27 cellular contexts compared by ENCODE assay signal in the genomic region with DNA sequence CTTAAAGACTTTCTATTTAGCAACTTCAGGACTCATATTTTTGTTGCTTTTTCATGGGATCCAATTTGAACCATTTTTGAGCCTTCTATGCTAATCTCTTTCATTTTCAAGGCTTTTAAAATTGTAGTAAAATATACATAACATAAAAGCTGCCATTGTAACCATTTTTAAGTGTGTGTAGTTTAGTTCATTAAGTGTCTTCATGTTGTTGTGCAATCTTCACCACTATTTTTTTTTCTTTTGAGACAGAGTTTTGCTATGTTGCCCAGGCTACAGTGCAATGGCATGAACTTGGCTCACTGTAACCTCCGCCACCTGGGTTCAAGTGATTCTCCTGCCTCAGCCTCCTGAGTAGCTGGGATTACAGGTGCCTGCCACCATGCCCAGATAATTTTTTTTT.
"Had no signal": no experiment of that assay in that cellular context is flagged by ENCODE, and none has a peak within 500 bp of the region (broad histone marks: within the 10 kb centered on the region; RNA-seq: fewer than 3 reads in every experiment).

No MANE protein-coding gene starts in this region.

- H3K36me3 ChIP-seq: stomach, suprapubic skin, thoracic aorta, thyroid gland, tibial artery, tibial nerve, transverse colon, upper lobe of left lung, upper lobe of right lung, uterus, vagina had no signal

- H3K27me3 ChIP-seq: stomach, suprapubic skin, testis, thyroid gland, tibial artery, tibial nerve, transverse colon, upper lobe of left lung, upper lobe of right lung, uterus, vagina had no signal

- H3K9me3 ChIP-seq: stomach, suprapubic skin, testis, thoracic aorta, thyroid gland, tibial artery, tibial nerve, transverse colon, upper lobe of left lung, upper lobe of right lung, uterus, vagina had no signal

- H3K4me3 ChIP-seq: stomach, suprapubic skin, testis, thoracic aorta, thyroid gland, tibial artery, tibial nerve, transverse colon, upper lobe of left lung, upper lobe of right lung, uterus, vagina had no signal

- DNase-seq: stimulated activated CD4-positive, alpha-beta T cell treated with anti-CD3 and anti-CD28 coated beads, Interleukin-2, amount 100 ng/mL, for 48 hours; stimulated activated CD4-positive, alpha-beta T cell treated with anti-CD3 and anti-CD28 coated beads, Interleukin-4, amount 100 ng/mL, for 1 hour; stimulated activated CD4-positive, alpha-beta T cell treated with anti-CD3 and anti-CD28 coated beads, Interleukin-4, amount 100 ng/mL, for 24 hours; stimulated activated CD4-positive, alpha-beta T cell treated with anti-CD3 and anti-CD28 coated beads, Interleukin-4, amount 100 ng/mL, for 4 hours; stimulated activated CD8-positive, alpha-beta memory T cell treated with anti-CD3 and anti-CD28 coated beads, Interleukin-4, amount 100 ng/mL, for 48 hours; stimulated activated naive B cell treated with anti-CD40 and anti-IgM and Interleukin-4, amounts not matched to agents 10 μg/mL and 1 μg/mL and 100 μg/mL, for 72 hours; stimulated activated naive CD4-positive, alpha-beta T cell; stimulated activated naive CD4-positive, alpha-beta T cell treated with Interleukin-2 at 50 U/mL for 16 hours; stimulated activated naive CD8-positive, alpha-beta T cell treated with anti-CD3 and anti-CD28 coated beads, Interleukin-15, amount 100 ng/mL, for 72 hours; stimulated activated naive CD8-positive, alpha-beta T cell treated with anti-CD3 and anti-CD28 coated beads, Interleukin-15, Interleukin-2, amounts not matched to agents 100 U/mL and 50 U/mL, for 24 hours; stomach; substantia nigra; testis; thyroid gland; tibial artery; transverse colon; trophoblast cell; upper lobe of left lung; upper lobe of right lung; uterus had no signal

- H3K27ac ChIP-seq: stomach, suprapubic skin, testis, thoracic aorta, thyroid gland, tibial artery, tibial nerve, transverse colon, upper lobe of left lung, upper lobe of right lung, uterus, vagina had no signal

- FAIRE-seq: urothelium cell line had no signal

- ATAC-seq: stimulated activated effector memory CD8-positive, alpha-beta T cell treated with anti-CD3 and anti-CD28 coated beads, Interleukin-12 subunit alpha, Interleukin-12 subunit beta, amount 100 ng/mL, for 72 hours; stimulated activated memory B cell treated with anti-CD40 and anti-IgM and Interleukin-4, amounts not matched to agents 10 μg/mL and 1 μg/mL and 100 μg/mL, for 72 hours; stimulated activated naive B cell treated with anti-CD40 and anti-IgM and Interleukin-4, amounts not matched to agents 10 μg/mL and 1 μg/mL and 100 μg/mL, for 72 hours; stimulated activated naive CD8-positive, alpha-beta T cell treated with anti-CD3 and anti-CD28 coated beads, Interleukin-15, amount 100 ng/mL, for 72 hours; stimulated activated naive CD8-positive, alpha-beta T cell treated with anti-CD3 and anti-CD28 coated beads, Interleukin-15, Interleukin-2, amounts not matched to agents 100 U/mL and 50 U/mL, for 24 hours; upper lobe of right lung had no signal

- H3K4me1 ChIP-seq: stomach, suprapubic skin, testis, thyroid gland, tibial artery, tibial nerve, transverse colon, upper lobe of left lung, upper lobe of right lung, uterus, vagina had no signal
